ENCODE assay signal across 8 cellular contexts in genomic region chr14:61320806-61321384, GRCh38. TPM values are rescaled to one million over a fixed set of nuclear protein-coding genes. Genes with fewer than 3 reads are reported as not detected.
DNase-seq lines count a peak whose midpoint lies in the region; ATAC-seq and TF ChIP-seq lines count a peak whose summit lies in the region.

No MANE protein-coding gene starts in this region.

- intact Hi-C loops in gastrocnemius medialis (cut with DNase I; ENCODE audit: low total_unique reads), result loop anchor here (5.0 kb wide), 1 partner anchor 131 kb away; no protein-coding TSS in a partner anchor

- H3K36me3 ChIP-seq in cardiac muscle cell, result no peaks in the 10 kb centered on the region
- H3K36me3 ChIP-seq in gastrocnemius medialis, result no peaks in the 10 kb centered on the region

- H3K4me3 ChIP-seq in cardiac muscle cell, result peak overlapping the region; percentile 79
- H3K4me3 ChIP-seq in gastrocnemius medialis, result peak overlapping the region; percentile 71 to 89 (median 74)

- no peak for DNase-seq in cardiac muscle cell (ENCODE audit: low read depth in 1 of 2, low spot score in 1 of 2)
- no peak for DNase-seq in gastrocnemius medialis
- no peak for DNase-seq in anterior cingulate cortex (lab: John Stamatoyannopoulos, UW)
- no peak for DNase-seq in LoVo (ENCODE audit: low spot score)
- DNase-seq in UCSD-AML1 (lab: John Stamatoyannopoulos, UW; ENCODE audit: unreplicated experiment), result no peak

- in situ Hi-C loops in gastrocnemius medialis (cut with MboI; ENCODE audit: low sequenced_read_pairs in 4 of 4), result loop anchor here in 2 of 4 donors (25.0 kb wide), 1 partner anchor 516 kb away; no protein-coding TSS in a partner anchor

- TF ChIP-seq POLR2A in gastrocnemius medialis (IDR thresholded peaks at IDR 0.05), result no peak

- no peaks in the 10 kb centered on the region for H3K27me3 ChIP-seq in cardiac muscle cell
- no peaks in the 10 kb centered on the region for H3K27me3 ChIP-seq in gastrocnemius medialis

- no peaks in the 10 kb centered on the region for H3K9me3 ChIP-seq in cardiac muscle cell (ENCODE audit: low read depth)
- H3K9me3 ChIP-seq in gastrocnemius medialis, result no peaks in the 10 kb centered on the region

- TF ChIP-seq CTCF in VCaP (conservative IDR thresholded peaks at IDR 0.05) (no peak), cardiac muscle cell (IDR thresholded peaks at IDR 0.05; ENCODE audit: low read depth, low read length) (no peak), gastrocnemius medialis (IDR thresholded peaks at IDR 0.05 in 4 of 5, conservative IDR thresholded peaks at IDR 0.05 in 1 of 5) (no peak)

- H3K27ac ChIP-seq in VCaP (peak overlapping the region; percentile 92), cardiac muscle cell (no peak overlapping the region), gastrocnemius medialis (peak overlapping the region; percentile 60 to 78 (median 78))

- peaks cover 15% of the 10 kb centered on the region for H3K4me1 ChIP-seq in cardiac muscle cell (ENCODE audit: low read depth)
- H3K4me1 ChIP-seq in gastrocnemius medialis, result peaks cover 0 to 3% of the 10 kb centered on the region in 2 donors

- peak; percentile 17 for ATAC-seq in GM21717 (IDR thresholded peaks at IDR 0.05; ENCODE audit: unreplicated experiment)
- peak; percentile 16 to 27 for ATAC-seq in gastrocnemius medialis
- ATAC-seq in GM19351 (IDR thresholded peaks at IDR 0.05; ENCODE audit: unreplicated experiment), result no peak

RNA-seq across cellular contexts. Expression of gene PRKCH, which starts 0.5 kb away (rescaled TPM):
- total RNA-seq in cardiac muscle cell, result 64.0 and 128 TPM in 2 replicates
- polyA plus RNA-seq in cardiac muscle cell, result 51.0 and 113 TPM in 2 replicates
- 10 to 100 TPM; 11.3 to 32.4 (median 16.6) TPM for total RNA-seq in gastrocnemius medialis

RNA-seq across cellular contexts. Expression of gene TMEM30B, which starts 39.8 kb away (rescaled TPM):
- total RNA-seq in cardiac muscle cell, result 0.45 TPM in 1 of 2 replicates, not detected in the other
- 0.26 and 0.32 TPM in 2 replicates for polyA plus RNA-seq in cardiac muscle cell
- 1 to 10 TPM in 1 of 4 donors, under 1 TPM in 2, not detected in 1; 0.39 to 1.7 (median 1.00) TPM for total RNA-seq in gastrocnemius medialis
